In the genomic region with DNA sequence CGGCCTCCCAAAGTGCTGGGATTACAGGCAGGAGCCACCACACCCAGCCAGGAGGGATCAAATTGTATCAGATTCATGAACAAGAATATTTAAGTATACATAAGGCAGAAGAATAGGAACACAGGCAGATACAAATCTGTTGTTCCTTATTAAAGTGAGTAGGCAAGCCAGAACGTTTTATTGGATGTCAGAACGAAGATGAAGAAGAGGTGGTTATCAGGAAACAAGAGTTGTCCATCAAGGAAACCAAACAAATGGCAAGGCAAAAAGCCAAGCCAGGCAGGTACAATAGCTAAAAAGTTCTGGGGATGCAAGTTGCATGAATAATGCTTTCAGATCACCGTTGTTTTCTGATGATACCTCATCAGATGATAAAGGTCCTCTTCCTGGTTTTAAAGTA, we compare ENCODE assay signal across 27 cellular contexts.
"Had no signal": no experiment of that assay in that cellular context is flagged by ENCODE, and none has a peak within 500 bp of the region (broad histone marks: within the 10 kb centered on the region; RNA-seq: fewer than 3 reads in every experiment).

No MANE protein-coding gene starts in this region.

- H3K9me3 ChIP-seq: left lung, lower lobe of right lung, neutrophil, right atrium auricular region, suprapubic skin, thoracic aorta, tibial artery, uterus had no signal

- DNase-seq: hippocampal formation; kidney glomerular epithelial cell; left cardiac atrium; left lung; lower lobe of right lung; mammary epithelial cell; mesenchymal stem cell; naive thymus-derived CD8-positive, alpha-beta T cell; occipital lobe; stimulated activated CD4-positive, alpha-beta T cell treated with anti-CD3 and anti-CD28 coated beads, Interleukin-12 subunit alpha, Interleukin-12 subunit beta, amount 100 ng/mL, for 4 hours; stimulated activated CD4-positive, alpha-beta T cell treated with anti-CD3 and anti-CD28 coated beads, Interleukin-15, amount 100 ng/mL, for 24 hours; stimulated activated CD4-positive, alpha-beta T cell treated with anti-CD3 and anti-CD28 coated beads, Interleukin-4, amount 100 ng/mL, for 24 hours; stimulated activated naive CD4-positive, alpha-beta T cell; tibial artery; uterus had no signal

- ATAC-seq: left cardiac atrium; left lung; lower lobe of right lung; naive thymus-derived CD8-positive, alpha-beta T cell; sciatic nerve; stimulated activated effector memory CD8-positive, alpha-beta T cell treated with anti-CD3 and anti-CD28 coated beads, Interleukin-12 subunit alpha, Interleukin-12 subunit beta, amount 100 ng/mL, for 72 hours had no signal

- H3K4me1 Mint-ChIP-seq: naive thymus-derived CD8-positive, alpha-beta T cell; nephron; neural progenitor cell; stimulated activated effector memory CD8-positive, alpha-beta T cell treated with anti-CD3 and anti-CD28 coated beads, Interleukin-12 subunit alpha, Interleukin-12 subunit beta, amount 100 ng/mL, for 72 hours had no signal

- H3K4me3 ChIP-seq: left lung, lower lobe of right lung, neural progenitor cell, right atrium auricular region, skin epidermis, suprapubic skin, thoracic aorta, tibial artery, uterus had no signal

- H3K4me3 Mint-ChIP-seq: naive thymus-derived CD8-positive, alpha-beta T cell; nephron; neural progenitor cell; stimulated activated effector memory CD8-positive, alpha-beta T cell treated with anti-CD3 and anti-CD28 coated beads, Interleukin-12 subunit alpha, Interleukin-12 subunit beta, amount 100 ng/mL, for 72 hours; stimulated activated naive CD8-positive, alpha-beta T cell treated with anti-CD3 and anti-CD28 coated beads, Interleukin-15, Interleukin-2, amounts not matched to agents 100 ng/mL and 50 ng/mL, for 24 hours; type B pancreatic cell had no signal

- H3K27ac Mint-ChIP-seq: nephron; neural progenitor cell; stimulated activated effector memory CD8-positive, alpha-beta T cell treated with anti-CD3 and anti-CD28 coated beads, Interleukin-12 subunit alpha, Interleukin-12 subunit beta, amount 100 ng/mL, for 72 hours; stimulated activated naive CD8-positive, alpha-beta T cell treated with anti-CD3 and anti-CD28 coated beads, Interleukin-15, Interleukin-2, amounts not matched to agents 100 ng/mL and 50 ng/mL, for 24 hours; type B pancreatic cell had no signal

- H3K36me3 Mint-ChIP-seq: naive thymus-derived CD8-positive, alpha-beta T cell; neural progenitor cell; stimulated activated effector memory CD8-positive, alpha-beta T cell treated with anti-CD3 and anti-CD28 coated beads, Interleukin-12 subunit alpha, Interleukin-12 subunit beta, amount 100 ng/mL, for 72 hours; type B pancreatic cell had no signal

- H3K27me3 Mint-ChIP-seq: naive thymus-derived CD8-positive, alpha-beta T cell; stimulated activated naive CD8-positive, alpha-beta T cell treated with anti-CD3 and anti-CD28 coated beads, Interleukin-15, Interleukin-2, amounts not matched to agents 100 ng/mL and 50 ng/mL, for 24 hours; type B pancreatic cell had no signal

- H3K9ac ChIP-seq: neural progenitor cell, parathyroid adenoma had no signal

- H3K27me3 ChIP-seq: left lung, neural progenitor cell, neutrophil, right atrium auricular region, suprapubic skin, tibial artery, uterus had no signal

- H3K4me1 ChIP-seq: left lung, lower lobe of right lung, neural progenitor cell, parathyroid adenoma, right atrium auricular region, suprapubic skin, tibial artery, uterus had no signal

- H3K4me2 ChIP-seq: neural progenitor cell had no signal

- H3K27ac ChIP-seq: left lung, lower lobe of right lung, neural progenitor cell, neutrophil, parathyroid adenoma, right atrium auricular region, skin epidermis, suprapubic skin, thoracic aorta, tibial artery, uterus had no signal

- H3K36me3 ChIP-seq: left lung, lower lobe of right lung, neural progenitor cell, neutrophil, right atrium auricular region, suprapubic skin, thoracic aorta, tibial artery, uterus had no signal

- H3K9me3 Mint-ChIP-seq: naive thymus-derived CD8-positive, alpha-beta T cell; nephron; neural progenitor cell; stimulated activated effector memory CD8-positive, alpha-beta T cell treated with anti-CD3 and anti-CD28 coated beads, Interleukin-12 subunit alpha, Interleukin-12 subunit beta, amount 100 ng/mL, for 72 hours; stimulated activated naive CD8-positive, alpha-beta T cell treated with anti-CD3 and anti-CD28 coated beads, Interleukin-15, Interleukin-2, amounts not matched to agents 100 ng/mL and 50 ng/mL, for 24 hours; type B pancreatic cell had no signal
